Comparison of ENCODE assay signal across 9 cellular contexts in genomic region chr6:54291146-54291545, GRCh38. TPM values are rescaled to one million over a fixed set of nuclear protein-coding genes. Genes with fewer than 3 reads are reported as not detected.
DNase-seq lines count a peak whose midpoint lies in the region; ATAC-seq and TF ChIP-seq lines count a peak whose summit lies in the region.
"Had no signal": no experiment of that assay in that cellular context is flagged by ENCODE, and none has a peak within 500 bp of the region (broad histone marks: within the 10 kb centered on the region; RNA-seq: fewer than 3 reads in every experiment).

No MANE protein-coding gene starts in this region.

- DNase-seq in BJ (ENCODE audit: low read depth), result peak; percentile 17
- peak; percentile 58 for DNase-seq in dedifferentiated amniotic fluid mesenchymal stem cell (ENCODE audit: extremely low spot score)
- no peak for DNase-seq in UCSD-AML1 (lab: John Stamatoyannopoulos, UW; ENCODE audit: unreplicated experiment)
- no peak for DNase-seq in activated CD4-positive, alpha-beta memory T cell treated with anti-CD3 and anti-CD28 coated beads for 36 hours
- no peak for DNase-seq in HUDEP-2 (lab: John Stamatoyannopoulos, UW; ENCODE audit: unreplicated experiment in 76 of 76)
- no peak for DNase-seq in stimulated activated CD4-positive, alpha-beta T cell treated with anti-CD3 and anti-CD28 coated beads, Interleukin-4, amount 100 ng/mL, for 1 hour

- intact Hi-C loops in activated CD4-positive, alpha-beta memory T cell treated with anti-CD3 and anti-CD28 coated beads for 36 hours (cut with micrococcal nuclease), result no loop called here

- TF ChIP-seq CTCF in BJ (IDR thresholded peaks at IDR 0.05; ENCODE audit: insufficient read depth, low read depth, low read length), result no peak

- no peaks in the 10 kb centered on the region for H3K27me3 Mint-ChIP-seq in activated CD4-positive, alpha-beta memory T cell treated with anti-CD3 and anti-CD28 coated beads for 36 hours
- H3K27me3 Mint-ChIP-seq: memory B cell had no signal

- no peaks in the 10 kb centered on the region for H3K27me3 ChIP-seq in BJ (ENCODE audit: control insufficient read depth, insufficient read depth, low read length)

- CTCF ChIA-PET in BJ (lab: Yijun Ruan, JAX), result no interaction called here
- CTCF ChIA-PET in activated CD4-positive, alpha-beta memory T cell treated with anti-CD3 and anti-CD28 coated beads for 36 hours (lab: Charles Lee), result interaction anchor here (0.6 kb wide), 1 partner anchor 570 kb away, joined by 3 read pairs; no protein-coding TSS in a partner anchor

- no peak overlapping the region for H3K27ac Mint-ChIP-seq in activated CD4-positive, alpha-beta memory T cell treated with anti-CD3 and anti-CD28 coated beads for 36 hours
- H3K27ac Mint-ChIP-seq: memory B cell had no signal

- H3K9me3 Mint-ChIP-seq in activated CD4-positive, alpha-beta memory T cell treated with anti-CD3 and anti-CD28 coated beads for 36 hours, result no peaks in the 10 kb centered on the region

- no peak overlapping the region for H3K4me3 Mint-ChIP-seq in activated CD4-positive, alpha-beta memory T cell treated with anti-CD3 and anti-CD28 coated beads for 36 hours
- H3K4me3 Mint-ChIP-seq: memory B cell had no signal

- H3K36me3 ChIP-seq in BJ (ENCODE audit: control insufficient read depth, insufficient read depth, low read length), result no peaks in the 10 kb centered on the region

- ATAC-seq in GM21367 (IDR thresholded peaks at IDR 0.05; ENCODE audit: unreplicated experiment) (peak; percentile 74), HG03469 (IDR thresholded peaks at IDR 0.05; ENCODE audit: unreplicated experiment) (peak; percentile 72)

- POLR2A ChIA-PET in BJ (lab: Charles Lee), result no interaction called here
- POLR2A ChIA-PET in activated CD4-positive, alpha-beta memory T cell treated with anti-CD3 and anti-CD28 coated beads for 36 hours (lab: Charles Lee), result no interaction called here

- no peaks in the 10 kb centered on the region for H3K36me3 Mint-ChIP-seq in activated CD4-positive, alpha-beta memory T cell treated with anti-CD3 and anti-CD28 coated beads for 36 hours
- H3K36me3 Mint-ChIP-seq: memory B cell had no signal

- H3K4me3 ChIP-seq in BJ (ENCODE audit: low read depth, low read length), result no peak overlapping the region

- peaks cover 3% of the 10 kb centered on the region for H3K4me1 Mint-ChIP-seq in activated CD4-positive, alpha-beta memory T cell treated with anti-CD3 and anti-CD28 coated beads for 36 hours (ENCODE audit: low read depth)
- H3K4me1 Mint-ChIP-seq: memory B cell had no signal

RNA-seq across cellular contexts. Expression of gene TINAG, which starts 17.1 kb away (rescaled TPM):
- not detected in 2 replicates for polyA plus RNA-seq in BJ (2011; rRNA removed)
- polyA minus RNA-seq in BJ (2011; rRNA and poly(A)+ RNA removed), result not detected in 2 replicates
- not detected for total RNA-seq in activated CD4-positive, alpha-beta memory T cell treated with anti-CD3 and anti-CD28 coated beads for 36 hours

Comparison
In these comparisons a context has a peak if more than half of its experiments do, and no peak if none do; other contexts are left out.
1. DNase-seq: peak in BJ (single experiment) and dedifferentiated amniotic fluid mesenchymal stem cell (single experiment); none in UCSD-AML1 (single experiment), activated CD4-positive, alpha-beta memory T cell treated with anti-CD3 and anti-CD28 coated beads for 36 hours (single experiment), HUDEP-2 (0 of 76) and stimulated activated CD4-positive, alpha-beta T cell treated with anti-CD3 and anti-CD28 coated beads, Interleukin-4, amount 100 ng/mL, for 1 hour (single experiment).